ENCODE assay signal across 9 cellular contexts in the genomic region with DNA sequence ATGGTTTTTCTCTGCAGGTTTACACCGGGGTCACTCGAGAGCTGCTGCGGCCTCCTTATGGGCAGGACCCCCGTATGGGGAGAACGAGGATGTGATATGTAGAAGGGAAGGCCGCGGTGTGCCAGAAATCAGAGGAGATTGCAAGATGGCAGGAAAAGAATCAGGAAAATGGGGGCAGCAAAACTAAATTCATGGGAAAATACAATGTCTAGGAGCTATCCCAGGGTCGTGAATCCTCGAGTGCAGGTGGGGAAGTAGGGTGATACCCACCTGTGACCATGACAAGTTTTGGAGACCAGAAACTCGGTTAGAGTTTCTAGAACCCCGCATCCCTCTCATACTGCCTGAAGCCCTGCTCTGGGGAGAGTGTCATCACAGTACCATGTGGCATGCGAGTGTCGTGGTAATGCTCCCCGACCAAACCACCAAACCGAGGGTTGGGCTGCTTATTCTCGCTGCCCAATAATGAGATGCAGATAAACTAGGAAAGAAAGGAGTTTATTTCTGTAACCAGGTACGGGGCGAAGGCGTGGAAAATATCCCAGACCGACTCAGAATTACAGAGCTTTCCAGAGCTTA. TPM values are rescaled to one million over a fixed set of nuclear protein-coding genes. Genes with fewer than 3 reads are reported as not detected.
DNase-seq lines count a peak whose midpoint lies in the region; ATAC-seq and TF ChIP-seq lines count a peak whose summit lies in the region.
"Had no signal": no experiment of that assay in that cellular context is flagged by ENCODE, and none has a peak within 500 bp of the region (broad histone marks: within the 10 kb centered on the region; RNA-seq: fewer than 3 reads in every experiment).

No MANE protein-coding gene starts in this region.

- peaks cover 44% of the 10 kb centered on the region for H3K36me3 Mint-ChIP-seq in activated T-helper 2 cell treated with anti-CD3 and anti-CD28 coated beads, Interferon-gamma antibody, Interleukin-2, Interleukin-4, amounts not matched to agents 10 μg/mL and 5 μg/mL and 100 μg/mL, durations not matched to agents 14 hours and 24 hours and 36 hours (ENCODE audit: low read depth)

- DNase-seq in left ventricle myocardium inferior = no peak
- DNase-seq in Right ventricle myocardium inferior (ENCODE audit: missing footprints) = no peak
- DNase-seq in NAMALWA (ENCODE audit: low spot score) = peak; percentile 36
- DNase-seq in activated T-helper 2 cell treated with anti-CD3 and anti-CD28 coated beads, Interferon-gamma antibody, Interleukin-2, Interleukin-4, amounts not matched to agents 10 μg/mL and 5 μg/mL and 100 μg/mL, durations not matched to agents 14 hours and 24 hours and 36 hours (ENCODE audit: low spot score) = peak; percentile 18
- no peak for DNase-seq in right cardiac atrium
- DNase-seq in spleen = peak; percentile 72
- DNase-seq in NCI-H446 (lab: John Stamatoyannopoulos, UW) = no peak
- no peak for DNase-seq in NCI-H187 (lab: John Stamatoyannopoulos, UW)

- H3K27ac ChIP-seq in left ventricle myocardium inferior (replicated peaks) (peak overlapping the region; percentile 95), right cardiac atrium (ENCODE audit: low read length) (peak overlapping the region; percentile 70), spleen (peak overlapping the region; percentile 92 to 97 (median 95))

- H3K9me3 Mint-ChIP-seq in activated T-helper 2 cell treated with anti-CD3 and anti-CD28 coated beads, Interferon-gamma antibody, Interleukin-2, Interleukin-4, amounts not matched to agents 10 μg/mL and 5 μg/mL and 100 μg/mL, durations not matched to agents 14 hours and 24 hours and 36 hours = no peaks in the 10 kb centered on the region

- H3K27ac Mint-ChIP-seq in activated T-helper 2 cell treated with anti-CD3 and anti-CD28 coated beads, Interferon-gamma antibody, Interleukin-2, Interleukin-4, amounts not matched to agents 10 μg/mL and 5 μg/mL and 100 μg/mL, durations not matched to agents 14 hours and 24 hours and 36 hours = peak overlapping the region; percentile 95

- no peak for TF ChIP-seq POLR2A in spleen (IDR thresholded peaks at IDR 0.05)

- TF ChIP-seq CTCF in left ventricle myocardium inferior (IDR thresholded peaks at IDR 0.05; ENCODE audit: borderline replicate concordance) = no peak
- no peak for TF ChIP-seq CTCF in spleen (IDR thresholded peaks at IDR 0.05 in 8 of 11, conservative IDR thresholded peaks at IDR 0.05 in 3 of 11)

- ATAC-seq in Right ventricle myocardium inferior (no peak), right cardiac atrium (peak in 1 of 2 donors; percentile 4)

- H3K4me1 Mint-ChIP-seq in activated T-helper 2 cell treated with anti-CD3 and anti-CD28 coated beads, Interferon-gamma antibody, Interleukin-2, Interleukin-4, amounts not matched to agents 10 μg/mL and 5 μg/mL and 100 μg/mL, durations not matched to agents 14 hours and 24 hours and 36 hours (ENCODE audit: low read depth) = peaks cover 12% of the 10 kb centered on the region

- WGBS in right cardiac atrium = 39% methylated on average over 20 of the region's 20 CpGs
- 36 to 43% (median 38%) methylated on average over 20 of the region's 20 CpGs for WGBS in spleen, 5 donors

- H3K4me3 Mint-ChIP-seq in activated T-helper 2 cell treated with anti-CD3 and anti-CD28 coated beads, Interferon-gamma antibody, Interleukin-2, Interleukin-4, amounts not matched to agents 10 μg/mL and 5 μg/mL and 100 μg/mL, durations not matched to agents 14 hours and 24 hours and 36 hours (ENCODE audit: low read depth) = peak overlapping the region; percentile 96

- H3K27me3 ChIP-seq in left ventricle myocardium inferior (ENCODE audit: low read depth) = no peaks in the 10 kb centered on the region
- H3K27me3 ChIP-seq in right cardiac atrium (ENCODE audit: control insufficient read depth, insufficient read depth) = no peaks in the 10 kb centered on the region
- no peaks in the 10 kb centered on the region for H3K27me3 ChIP-seq in spleen (replicated peaks in 1 of 7)

- no peaks in the 10 kb centered on the region for H3K27me3 Mint-ChIP-seq in activated T-helper 2 cell treated with anti-CD3 and anti-CD28 coated beads, Interferon-gamma antibody, Interleukin-2, Interleukin-4, amounts not matched to agents 10 μg/mL and 5 μg/mL and 100 μg/mL, durations not matched to agents 14 hours and 24 hours and 36 hours (ENCODE audit: low read depth)

- intact Hi-C loops in left ventricle myocardium inferior (cut with micrococcal nuclease) = no loop called here
- intact Hi-C loops in Right ventricle myocardium inferior (cut with DNase I) = loop anchor here (10.0 kb wide), 1 partner anchor 47 kb away; a partner anchor contains a TSS
- intact Hi-C loops in activated T-helper 2 cell treated with anti-CD3 and anti-CD28 coated beads, Interferon-gamma antibody, Interleukin-2, Interleukin-4, amounts not matched to agents 10 μg/mL and 5 μg/mL and 100 μg/mL, durations not matched to agents 14 hours and 24 hours and 36 hours (cut with micrococcal nuclease) = loop anchor here (2.0 kb wide), 1 partner anchor 19 kb away; no protein-coding TSS in a partner anchor
- intact Hi-C loops in right cardiac atrium (cut with DNase I) = no loop called here
- intact Hi-C loops in spleen (cut with DNase I; ENCODE audit: low total_unique reads) = no loop called here

- H3K9me3 ChIP-seq in left ventricle myocardium inferior (replicated peaks) = no peaks in the 10 kb centered on the region
- H3K9me3 ChIP-seq in right cardiac atrium (ENCODE audit: control insufficient read depth, low read length) = no peaks in the 10 kb centered on the region
- H3K9me3 ChIP-seq in spleen = no peaks in the 10 kb centered on the region

- H3K36me3 ChIP-seq in left ventricle myocardium inferior = peaks cover 24% of the 10 kb centered on the region
- peaks cover 0 to 28% (median 25%) of the 10 kb centered on the region in 6 donors for H3K36me3 ChIP-seq in spleen

- H3K4me3 ChIP-seq in left ventricle myocardium inferior (peak overlapping the region; percentile 97), right cardiac atrium (ENCODE audit: low read length) (peak overlapping the region; percentile 65), spleen (peak overlapping the region; percentile 66 to 94 (median 82))

- peaks cover 42% of the 10 kb centered on the region for H3K4me1 ChIP-seq in left ventricle myocardium inferior
- H3K4me1 ChIP-seq in right cardiac atrium (ENCODE audit: control insufficient read depth, insufficient read depth, low read length) = no peaks in the 10 kb centered on the region
- H3K4me1 ChIP-seq in spleen = peaks cover 14 to 49% (median 40%) of the 10 kb centered on the region in 6 donors

RNA-seq across cellular contexts. Expression of a gene that starts 0.8 kb away (rescaled TPM):
- total RNA-seq in left ventricle myocardium inferior (14.6 TPM), Right ventricle myocardium inferior (11.2 TPM), right cardiac atrium (10 to 100 TPM; 11.1 to 19.3 (median 16.5) TPM), spleen (10 to 100 TPM; 23.7 to 43.8 (median 33.4) TPM)
- total RNA-seq in activated T-helper 2 cell treated with anti-CD3 and anti-CD28 coated beads, Interferon-gamma antibody, Interleukin-2, Interleukin-4, amounts not matched to agents 10 μg/mL and 5 μg/mL and 100 μg/mL, durations not matched to agents 14 hours and 24 hours and 36 hours = 49.9 and 50.1 TPM in 2 replicates
- polyA plus RNA-seq in right cardiac atrium (10.4 TPM), spleen (10 to 100 TPM in 2 of 3 donors, 1 to 10 TPM in 1; 10.0 to 15.1 (median 12.6) TPM)

RNA-seq across cellular contexts. Expression of a gene that starts 17.3 kb away (rescaled TPM):
- total RNA-seq in left ventricle myocardium inferior = not detected
- total RNA-seq in Right ventricle myocardium inferior = 0.65 TPM
- 0.18 TPM in 1 of 2 replicates, not detected in the other for total RNA-seq in activated T-helper 2 cell treated with anti-CD3 and anti-CD28 coated beads, Interferon-gamma antibody, Interleukin-2, Interleukin-4, amounts not matched to agents 10 μg/mL and 5 μg/mL and 100 μg/mL, durations not matched to agents 14 hours and 24 hours and 36 hours
- total RNA-seq in right cardiac atrium = 1 to 10 TPM; 2.2 to 3.9 (median 3.0) TPM
- 1.4 TPM for polyA plus RNA-seq in right cardiac atrium
- 1 to 10 TPM in 5 of 7 donors, under 1 TPM in 2; 0.40 to 3.2 (median 1.9) TPM for total RNA-seq in spleen
- under 1 TPM; 0.06 to 0.65 (median 0.58) TPM for polyA plus RNA-seq in spleen
- total RNA-seq: pulmonary artery endothelial cell had no signal

RNA-seq across cellular contexts. Expression of a gene that starts 52.0 kb away (rescaled TPM):
- total RNA-seq in left ventricle myocardium inferior (53.8 TPM), Right ventricle myocardium inferior (46.6 TPM), right cardiac atrium (10 to 100 TPM; 37.0 to 56.8 (median 44.9) TPM), spleen (100 to 1,000 TPM in 3 of 7 donors, 10 to 100 TPM in 4; 71.4 to 123 (median 98.6) TPM)
- total RNA-seq in activated T-helper 2 cell treated with anti-CD3 and anti-CD28 coated beads, Interferon-gamma antibody, Interleukin-2, Interleukin-4, amounts not matched to agents 10 μg/mL and 5 μg/mL and 100 μg/mL, durations not matched to agents 14 hours and 24 hours and 36 hours = 35.0 and 40.6 TPM in 2 replicates
- polyA plus RNA-seq in right cardiac atrium (24.5 TPM), spleen (10 to 100 TPM; 33.4 to 38.4 (median 35.3) TPM)

Comparison
In these comparisons a context has a peak if more than half of its experiments do, and no peak if none do; other contexts are left out.
1. intact Hi-C loops: an anchor here in Right ventricle myocardium inferior (10.0 kb wide) and activated T-helper 2 cell treated with anti-CD3 and anti-CD28 coated beads, Interferon-gamma antibody, Interleukin-2, Interleukin-4, amounts not matched to agents 10 μg/mL and 5 μg/mL and 100 μg/mL, durations not matched to agents 14 hours and 24 hours and 36 hours (2.0 kb wide); none called in left ventricle myocardium inferior, right cardiac atrium and spleen.
2. DNase-seq: peak in NAMALWA (single experiment), activated T-helper 2 cell treated with anti-CD3 and anti-CD28 coated beads, Interferon-gamma antibody, Interleukin-2, Interleukin-4, amounts not matched to agents 10 μg/mL and 5 μg/mL and 100 μg/mL, durations not matched to agents 14 hours and 24 hours and 36 hours (single experiment) and spleen (single experiment); none in left ventricle myocardium inferior (single experiment), Right ventricle myocardium inferior (single experiment), right cardiac atrium (0 of 3), NCI-H446 (0 of 2) and NCI-H187 (0 of 2).
3. Peak in every context shown above with its lines, with median percentiles within 50 percentile points of each other: H3K27ac ChIP-seq and H3K4me3 ChIP-seq.